17 cellular contexts compared by ENCODE assay signal in the genomic region with DNA sequence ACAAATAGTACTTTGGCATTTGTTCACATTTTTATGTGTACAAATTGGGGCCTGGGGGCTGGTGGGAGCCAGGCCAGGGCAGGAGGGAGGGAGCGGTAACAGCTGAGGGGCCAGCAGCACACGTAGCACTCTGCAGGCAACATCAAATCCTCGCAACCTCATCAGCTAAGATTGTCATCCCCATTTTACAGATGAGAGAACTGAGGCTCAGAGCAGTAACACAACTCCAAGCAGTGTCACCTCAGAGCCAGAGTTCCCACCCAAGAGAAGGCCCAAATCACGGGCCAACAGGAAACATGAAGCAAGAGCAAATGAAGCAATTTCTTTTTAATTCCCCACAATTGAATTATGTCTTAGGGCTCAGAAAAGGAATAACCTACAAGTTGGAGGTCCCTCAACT. TPM values are rescaled to one million over a fixed set of nuclear protein-coding genes. Genes with fewer than 3 reads are reported as not detected.
DNase-seq lines count a peak whose midpoint lies in the region; ATAC-seq and TF ChIP-seq lines count a peak whose summit lies in the region.
"Had no signal": no experiment of that assay in that cellular context is flagged by ENCODE, and none has a peak within 500 bp of the region (broad histone marks: within the 10 kb centered on the region; RNA-seq: fewer than 3 reads in every experiment).

No MANE protein-coding gene starts in this region.

- H2BK12ac ChIP-seq in mesenchymal stem cell (ENCODE audit: low read length in 2 of 2), result peak overlapping the region in 1 of 2 experiments; percentile 40

- no peak overlapping the region for H3K4me2 ChIP-seq in mesenchymal stem cell (ENCODE audit: low read length, poor library complexity, severe bottlenecking)

- H3K36me3 Mint-ChIP-seq in activated T-cell treated with anti-CD3 and anti-CD28 coated beads, Interleukin-2, amount 50 U/mL, for 24 hours (ENCODE audit: low read depth), result peaks cover 11% of the 10 kb centered on the region
- H3K36me3 Mint-ChIP-seq in activated T-cell treated with anti-CD3 and anti-CD28 coated beads, Interleukin-2, amount 50 U/mL, for 4 hours (ENCODE audit: insufficient read depth), result peaks cover 7% of the 10 kb centered on the region
- H3K36me3 Mint-ChIP-seq: activated naive CD8-positive, alpha-beta T cell; immature natural killer cell had no signal

- H3K4me3 ChIP-seq in effector memory CD4-positive, alpha-beta T cell (ENCODE audit: insufficient read depth, low read depth, low read length, poor library complexity, severe bottlenecking), result no peak overlapping the region
- H3K4me3 ChIP-seq in mesenchymal stem cell (ENCODE audit: insufficient read depth in 1 of 2, low read depth in 1 of 2, low read length in 2 of 2) (no peak overlapping the region), thyroid gland (replicated peaks in 1 of 3) (no peak overlapping the region)
- H3K4me3 ChIP-seq: HAP-1, stomach had no signal

- peak overlapping the region; percentile 52 for H2AK5ac ChIP-seq in mesenchymal stem cell (ENCODE audit: low read length, severe bottlenecking)

- no peaks in the 10 kb centered on the region for H3K27me3 Mint-ChIP-seq in activated T-cell treated with anti-CD3 and anti-CD28 coated beads, Interleukin-2, amount 50 U/mL, for 24 hours
- no peaks in the 10 kb centered on the region for H3K27me3 Mint-ChIP-seq in activated T-cell treated with anti-CD3 and anti-CD28 coated beads, Interleukin-2, amount 50 U/mL, for 4 hours (ENCODE audit: low read depth)
- H3K27me3 Mint-ChIP-seq: activated B cell treated with CpG ODN at 0.5 μM for 24 hours; activated naive CD8-positive, alpha-beta T cell had no signal

- peak overlapping the region; percentile 48 for H3K27ac Mint-ChIP-seq in activated T-cell treated with anti-CD3 and anti-CD28 coated beads, Interleukin-2, amount 50 U/mL, for 24 hours
- H3K27ac Mint-ChIP-seq: activated B cell treated with CpG ODN at 0.5 μM for 24 hours; activated naive CD8-positive, alpha-beta T cell had no signal

- intact Hi-C loops in thyroid gland (cut with DNase I), result no loop called here

- H3K18ac ChIP-seq in mesenchymal stem cell (ENCODE audit: low read depth in 1 of 2, low read length in 2 of 2), result peak overlapping the region; percentile 53 to 82

- no peaks in the 10 kb centered on the region for H3K27me3 ChIP-seq in effector memory CD4-positive, alpha-beta T cell (replicated peaks; ENCODE audit: control insufficient read depth, insufficient read depth, low read length, poor library complexity, severe bottlenecking)
- no peaks in the 10 kb centered on the region for H3K27me3 ChIP-seq in mesenchymal stem cell (ENCODE audit: control insufficient read depth in 1 of 2, insufficient read depth in 1 of 2, low read length in 2 of 2)
- H3K27me3 ChIP-seq in thyroid gland, result no peaks in the 10 kb centered on the region
- H3K27me3 ChIP-seq: stomach had no signal

- peak overlapping the region; percentile 95 for H2BK15ac ChIP-seq in mesenchymal stem cell (ENCODE audit: low read depth, poor library complexity, severe bottlenecking)

- H3K4me1 Mint-ChIP-seq in activated T-cell treated with anti-CD3 and anti-CD28 coated beads, Interleukin-2, amount 50 U/mL, for 24 hours (ENCODE audit: low read depth), result peaks cover 83% of the 10 kb centered on the region
- peaks cover 84% of the 10 kb centered on the region for H3K4me1 Mint-ChIP-seq in activated T-cell treated with anti-CD3 and anti-CD28 coated beads, Interleukin-2, amount 50 U/mL, for 4 hours (ENCODE audit: low read depth)

- no peaks in the 10 kb centered on the region for H3K36me3 ChIP-seq in effector memory CD4-positive, alpha-beta T cell (ENCODE audit: control insufficient read depth, insufficient read depth, low read length)
- H3K36me3 ChIP-seq in mesenchymal stem cell (ENCODE audit: control insufficient read depth in 1 of 2, insufficient read depth in 2 of 2, low read depth in 1 of 2, low read length in 2 of 2) (no peaks in the 10 kb centered on the region), thyroid gland (no peaks in the 10 kb centered on the region)
- H3K36me3 ChIP-seq: HAP-1, stomach had no signal

- no peak overlapping the region for H2BK5ac ChIP-seq in mesenchymal stem cell (ENCODE audit: low read depth, low read length, poor library complexity, severe bottlenecking)

- no peak overlapping the region for H3K4me3 Mint-ChIP-seq in activated T-cell treated with anti-CD3 and anti-CD28 coated beads, Interleukin-2, amount 50 U/mL, for 24 hours
- H3K4me3 Mint-ChIP-seq in activated T-cell treated with anti-CD3 and anti-CD28 coated beads, Interleukin-2, amount 50 U/mL, for 4 hours, result no peak overlapping the region
- H3K4me3 Mint-ChIP-seq: activated B cell treated with CpG ODN at 0.5 μM for 24 hours; activated naive CD8-positive, alpha-beta T cell; immature natural killer cell had no signal

- H2AFZ ChIP-seq in mesenchymal stem cell (ENCODE audit: low read depth, low read length), result no peak overlapping the region

- H3K9me3 Mint-ChIP-seq in activated T-cell treated with anti-CD3 and anti-CD28 coated beads, Interleukin-2, amount 50 U/mL, for 24 hours, result no peaks in the 10 kb centered on the region
- no peaks in the 10 kb centered on the region for H3K9me3 Mint-ChIP-seq in activated T-cell treated with anti-CD3 and anti-CD28 coated beads, Interleukin-2, amount 50 U/mL, for 4 hours
- H3K9me3 Mint-ChIP-seq: activated B cell treated with CpG ODN at 0.5 μM for 24 hours, immature natural killer cell had no signal

- H3K9me3 ChIP-seq in effector memory CD4-positive, alpha-beta T cell (ENCODE audit: control insufficient read depth, low read length), result no peaks in the 10 kb centered on the region
- H3K9me3 ChIP-seq in mesenchymal stem cell (ENCODE audit: control insufficient read depth, low read length), result no peaks in the 10 kb centered on the region
- H3K9me3 ChIP-seq in thyroid gland, result no peaks in the 10 kb centered on the region
- H3K9me3 ChIP-seq: Caco-2, HAP-1, stomach had no signal

- no peak overlapping the region for H3K14ac ChIP-seq in mesenchymal stem cell (ENCODE audit: low read length in 2 of 2)

- peak overlapping the region in 1 of 2 experiments; percentile 20 for H3K4ac ChIP-seq in mesenchymal stem cell (ENCODE audit: low read depth in 1 of 2, low read length in 2 of 2)

- peak overlapping the region; percentile 23 for H3K27ac ChIP-seq in effector memory CD4-positive, alpha-beta T cell (ENCODE audit: insufficient read depth, low read length, poor library complexity, severe bottlenecking)
- H3K27ac ChIP-seq in mesenchymal stem cell (ENCODE audit: low read length, poor library complexity, severe bottlenecking) (no peak overlapping the region), thyroid gland (peak overlapping the region in 2 of 3 donors; percentile 74 to 82)

- H3K4me1 ChIP-seq in effector memory CD4-positive, alpha-beta T cell (ENCODE audit: control insufficient read depth, insufficient read depth, low read length, poor library complexity, severe bottlenecking), result peaks cover 56% of the 10 kb centered on the region
- H3K4me1 ChIP-seq in mesenchymal stem cell (ENCODE audit: control insufficient read depth, insufficient read depth, low read depth, low read length) (peaks cover 69% of the 10 kb centered on the region), thyroid gland (peaks cover 65 to 83% of the 10 kb centered on the region in 2 donors)

- no peak overlapping the region for H4K8ac ChIP-seq in mesenchymal stem cell (ENCODE audit: low read length)

- TF ChIP-seq CTCF in thyroid gland (IDR thresholded peaks at IDR 0.05), result no peak

- H3K23ac ChIP-seq in mesenchymal stem cell (ENCODE audit: low read length in 2 of 2), result no peak overlapping the region

- no peak for TF ChIP-seq POLR2A in thyroid gland (IDR thresholded peaks at IDR 0.05)

- peaks cover 17% of the 10 kb centered on the region for H3K79me1 ChIP-seq in mesenchymal stem cell (replicated peaks; ENCODE audit: low read length, poor library complexity, severe bottlenecking)

- H3K9ac ChIP-seq in mesenchymal stem cell (ENCODE audit: low read length), result no peak overlapping the region

- no peak for DNase-seq in activated T-cell treated with anti-CD3 and anti-CD28 coated beads, Interleukin-2, amount 50 U/mL, for 24 hours
- DNase-seq in activated T-cell treated with anti-CD3 and anti-CD28 coated beads, Interleukin-2, amount 50 U/mL, for 4 hours, result no peak
- no peak for DNase-seq in effector memory CD4-positive, alpha-beta T cell
- DNase-seq in mesenchymal stem cell, result no peak
- DNase-seq in thyroid gland, result no peak
- DNase-seq in GDM1 (lab: John Stamatoyannopoulos, UW), result no peak
- DNase-seq in NCI-H2107 treated with DMSO at 0.1 percent for 48 hours (lab: John Stamatoyannopoulos, UW; ENCODE audit: unreplicated experiment), result no peak
- DNase-seq in DMS114 treated with DMSO at 0.1 percent for 48 hours (lab: John Stamatoyannopoulos, UW; ENCODE audit: unreplicated experiment), result no peak
- DNase-seq: 8988T; activated B cell treated with CpG ODN at 0.5 μM for 24 hours; activated CD8-positive, alpha-beta memory T cell treated with anti-CD3 and anti-CD28 coated beads, Interleukin-2, amount 50 U/mL, for 4 hours; Caco-2; immature natural killer cell; MM.1S; stomach had no signal

- WGBS in mesenchymal stem cell, result 99% methylated on average over 4 of the region's 4 CpGs
- 86 to 92% methylated on average over 4 of the region's 4 CpGs for WGBS in thyroid gland, 2 donors

- H2BK120ac ChIP-seq in mesenchymal stem cell (ENCODE audit: low read depth, low read length), result no peak overlapping the region

- no peak for ATAC-seq in activated T-cell treated with anti-CD3 and anti-CD28 coated beads, Interleukin-2, amount 50 U/mL, for 4 hours

- H4K91ac ChIP-seq in mesenchymal stem cell (ENCODE audit: low read length), result peak overlapping the region; percentile 34

RNA-seq across cellular contexts. Expression of a gene that starts 14.1 kb away (rescaled TPM):
- 10 to 100 TPM; 36.0 to 47.6 (median 36.1) TPM for total RNA-seq in activated T-cell treated with anti-CD3 and anti-CD28 coated beads, Interleukin-2, amount 50 U/mL, for 4 hours
- 8.7 TPM for polyA plus RNA-seq in mesenchymal stem cell (2013, experiment 1 of 2)
- polyA plus RNA-seq in mesenchymal stem cell (2013, experiment 2 of 2), result 8.3 TPM
- total RNA-seq in thyroid gland, result 10 to 100 TPM in 3 of 4 donors, 1 to 10 TPM in 1; 7.2 to 11.3 (median 10.1) TPM

RNA-seq across cellular contexts. Expression of a gene that starts 40.0 kb away (rescaled TPM):
- 1 to 10 TPM; 4.2 to 4.6 (median 4.4) TPM for total RNA-seq in activated T-cell treated with anti-CD3 and anti-CD28 coated beads, Interleukin-2, amount 50 U/mL, for 4 hours
- polyA plus RNA-seq in mesenchymal stem cell (2013, experiment 1 of 2), result 7.7 TPM
- polyA plus RNA-seq in mesenchymal stem cell (2013, experiment 2 of 2), result 7.8 TPM
- total RNA-seq in thyroid gland, result 10 to 100 TPM in 3 of 4 donors, 1 to 10 TPM in 1; 5.4 to 29.9 (median 18.6) TPM
